In the genomic region with DNA sequence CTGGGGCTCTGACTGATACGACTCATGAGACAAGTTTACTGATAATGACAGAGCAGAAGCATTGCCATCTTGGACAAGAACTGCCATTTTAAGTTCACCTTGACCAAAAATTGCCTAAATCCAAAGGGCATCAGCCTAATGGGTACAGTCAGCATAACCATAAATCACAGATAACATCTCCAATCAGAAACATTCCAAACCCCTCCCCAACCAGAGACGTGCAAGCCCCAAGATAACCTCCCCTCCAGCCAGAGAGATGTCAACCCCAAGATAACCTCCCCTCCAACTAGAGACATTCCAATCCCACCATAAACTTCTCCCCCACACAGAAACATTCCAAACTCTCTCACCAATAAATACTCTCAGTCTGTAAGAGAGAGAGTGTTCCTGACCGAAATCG, we compare ENCODE assay signal across 37 cellular contexts. TPM values are rescaled to one million over a fixed set of nuclear protein-coding genes. Genes with fewer than 3 reads are reported as not detected.
"Had no signal": no experiment of that assay in that cellular context is flagged by ENCODE, and none has a peak within 500 bp of the region (broad histone marks: within the 10 kb centered on the region; RNA-seq: fewer than 3 reads in every experiment).

No MANE protein-coding gene starts in this region.

- FAIRE-seq: astrocyte, bronchial epithelial cell had no signal

- H3K36me3 Mint-ChIP-seq: activated naive CD4-positive, alpha-beta T cell treated with anti-CD3 and anti-CD28 coated beads, Interleukin-2, amount 10 ng/mL, durations not matched to agents 7 days and 5 days; activated naive CD4-positive, alpha-beta T cell treated with anti-CD3 and anti-CD28 coated beads, Interleukin-2, amount 50 U/mL, for 72 hours; activated naive CD8-positive, alpha-beta T cell treated with anti-CD3 and anti-CD28 coated beads, Interleukin-2, amount 10 ng/mL, durations not matched to agents 7 days and 5 days had no signal

- ATAC-seq: activated CD4-positive, CD25-positive, alpha-beta regulatory T cell treated with anti-CD3 and anti-CD28 coated beads, Interleukin-2, amount 50 U/mL, for 24 hours; activated CD8-positive, alpha-beta T cell treated with anti-CD3 and anti-CD28 coated beads for 36 hours; activated naive CD4-positive, alpha-beta T cell treated with anti-CD3 and anti-CD28 coated beads, Interleukin-2, amount 50 U/mL, for 72 hours; activated T-cell treated with anti-CD3 and anti-CD28 coated beads, Interleukin-2, amount 50 U/mL, for 72 hours; esophagus mucosa; foreskin keratinocyte; gastrocnemius medialis; heart right ventricle; T-helper 17 cell had no signal

- H3K27ac ChIP-seq: brain microvascular endothelial cell, coronary artery, dorsolateral prefrontal cortex, foreskin keratinocyte, gastrocnemius medialis, heart right ventricle, hepatocyte, WERI-Rb-1 had no signal

- H3K4me3 Mint-ChIP-seq: activated B cell treated with CpG ODN at 0.5 μM for 24 hours; activated CD8-positive, alpha-beta T cell treated with anti-CD3 and anti-CD28 coated beads for 36 hours; activated naive CD4-positive, alpha-beta T cell treated with anti-CD3 and anti-CD28 coated beads, Interleukin-2, amount 10 ng/mL, durations not matched to agents 7 days and 5 days; activated naive CD8-positive, alpha-beta T cell treated with anti-CD3 and anti-CD28 coated beads, Interleukin-2, amount 10 ng/mL, durations not matched to agents 7 days and 5 days; activated T-cell treated with anti-CD3 and anti-CD28 coated beads, Interleukin-2, amount 50 U/mL, for 24 hours; activated T-cell treated with anti-CD3 and anti-CD28 coated beads, Interleukin-2, amount 50 U/mL, for 72 hours; central memory CD8-positive, alpha-beta T cell; dendritic cell treated with granulocyte-macrophage colony-stimulating factor and Interleukin-4, amounts not matched to agents 40 ng/mL and 50 ng/mL, for 4 days; endodermal cell; T-helper 17 cell; T-helper 2 cell treated with Interferon-gamma antibody and Interleukin-4, amounts not matched to agents 5 μg/mL and 100 μg/mL, for 36 hours had no signal

- H3K4me1 Mint-ChIP-seq: activated B cell treated with CpG ODN at 0.5 μM for 24 hours; activated naive CD4-positive, alpha-beta T cell treated with anti-CD3 and anti-CD28 coated beads, Interleukin-2, amount 10 ng/mL, durations not matched to agents 7 days and 5 days; activated naive CD8-positive, alpha-beta T cell treated with anti-CD3 and anti-CD28 coated beads, Interleukin-2, amount 10 ng/mL, durations not matched to agents 7 days and 5 days; central memory CD8-positive, alpha-beta T cell; endodermal cell had no signal

- H3K9me3 ChIP-seq: gastrocnemius medialis, heart right ventricle had no signal

- H3K4me1 ChIP-seq: foreskin keratinocyte, gastrocnemius medialis had no signal

- H3K4me3 ChIP-seq: coronary artery, dorsolateral prefrontal cortex, gastrocnemius medialis, heart right ventricle, hepatocyte had no signal

- H3K36me3 ChIP-seq: brain microvascular endothelial cell, gastrocnemius medialis, heart right ventricle had no signal

- DNase-seq: activated B cell treated with CpG ODN at 0.5 μM for 24 hours; activated CD4-positive, alpha-beta T cell treated with anti-CD3 and anti-CD28 coated beads for 48 hours; activated CD4-positive, alpha-beta T cell treated with anti-CD3 and anti-CD28 coated beads, Interleukin-2, amount 50 U/mL, for 1 hour; activated CD4-positive, alpha-beta T cell treated with anti-CD3 and anti-CD28 coated beads, Interleukin-2, amount 50 U/mL, for 48 hours; activated CD8-positive, alpha-beta memory T cell treated with anti-CD3 and anti-CD28 coated beads for 24 hours; activated CD8-positive, alpha-beta memory T cell treated with anti-CD3 and anti-CD28 coated beads, Interleukin-2, amount 50 U/mL, for 4 hours; activated CD8-positive, alpha-beta T cell treated with anti-CD3 and anti-CD28 coated beads for 36 hours; activated gamma-delta T cell; activated naive CD4-positive, alpha-beta T cell; activated naive CD4-positive, alpha-beta T cell treated with anti-CD3 and anti-CD28 coated beads, Interleukin-2, amount 10 ng/mL, durations not matched to agents 7 days and 5 days; activated naive CD8-positive, alpha-beta T cell treated with anti-CD3 and anti-CD28 coated beads, Interleukin-2, amount 10 ng/mL, durations not matched to agents 7 days and 5 days; activated T-cell treated with anti-CD3 and anti-CD28 coated beads for 4 hours; activated T-cell treated with anti-CD3 and anti-CD28 coated beads, Interleukin-2, amount 50 U/mL, for 24 hours; activated T-cell treated with anti-CD3 and anti-CD28 coated beads, Interleukin-2, amount 50 U/mL, for 72 hours; amniotic stem cell; anterior cingulate cortex; brain microvascular endothelial cell; dorsolateral prefrontal cortex; effector memory CD4-positive, alpha-beta T cell; endodermal cell; foreskin keratinocyte; gastrocnemius medialis; glutamatergic neuron; heart right ventricle; T-helper 17 cell; T1000 had no signal

- H3K27me3 Mint-ChIP-seq: activated B cell treated with CpG ODN at 0.5 μM for 24 hours; activated CD8-positive, alpha-beta T cell treated with anti-CD3 and anti-CD28 coated beads for 36 hours; activated naive CD4-positive, alpha-beta T cell treated with anti-CD3 and anti-CD28 coated beads, Interleukin-2, amount 10 ng/mL, durations not matched to agents 7 days and 5 days; activated T-cell treated with anti-CD3 and anti-CD28 coated beads, Interleukin-2, amount 50 U/mL, for 24 hours; central memory CD8-positive, alpha-beta T cell; dendritic cell treated with granulocyte-macrophage colony-stimulating factor and Interleukin-4, amounts not matched to agents 40 ng/mL and 50 ng/mL, for 4 days; T-helper 17 cell had no signal

- H3K27ac Mint-ChIP-seq: activated B cell treated with CpG ODN at 0.5 μM for 24 hours; activated CD8-positive, alpha-beta T cell treated with anti-CD3 and anti-CD28 coated beads for 36 hours; activated naive CD4-positive, alpha-beta T cell treated with anti-CD3 and anti-CD28 coated beads, Interleukin-2, amount 10 ng/mL, durations not matched to agents 7 days and 5 days; activated naive CD8-positive, alpha-beta T cell treated with anti-CD3 and anti-CD28 coated beads, Interleukin-2, amount 10 ng/mL, durations not matched to agents 7 days and 5 days; activated T-cell treated with anti-CD3 and anti-CD28 coated beads, Interleukin-2, amount 50 U/mL, for 24 hours; activated T-cell treated with anti-CD3 and anti-CD28 coated beads, Interleukin-2, amount 50 U/mL, for 72 hours; dendritic cell treated with granulocyte-macrophage colony-stimulating factor and Interleukin-4, amounts not matched to agents 40 ng/mL and 50 ng/mL, for 4 days; endodermal cell; T-helper 17 cell; T-helper 2 cell treated with Interferon-gamma antibody and Interleukin-4, amounts not matched to agents 5 μg/mL and 100 μg/mL, for 36 hours had no signal

- H3K9me3 Mint-ChIP-seq: activated B cell treated with CpG ODN at 0.5 μM for 24 hours; activated CD8-positive, alpha-beta T cell treated with anti-CD3 and anti-CD28 coated beads for 36 hours; activated naive CD4-positive, alpha-beta T cell treated with anti-CD3 and anti-CD28 coated beads, Interleukin-2, amount 10 ng/mL, durations not matched to agents 7 days and 5 days; activated naive CD4-positive, alpha-beta T cell treated with anti-CD3 and anti-CD28 coated beads, Interleukin-2, amount 50 U/mL, for 72 hours; activated naive CD8-positive, alpha-beta T cell treated with anti-CD3 and anti-CD28 coated beads, Interleukin-2, amount 10 ng/mL, durations not matched to agents 7 days and 5 days; activated T-cell treated with anti-CD3 and anti-CD28 coated beads, Interleukin-2, amount 50 U/mL, for 24 hours; activated T-cell treated with anti-CD3 and anti-CD28 coated beads, Interleukin-2, amount 50 U/mL, for 72 hours; central memory CD8-positive, alpha-beta T cell; dendritic cell treated with granulocyte-macrophage colony-stimulating factor and Interleukin-4, amounts not matched to agents 40 ng/mL and 50 ng/mL, for 4 days; T-helper 2 cell treated with Interferon-gamma antibody and Interleukin-4, amounts not matched to agents 5 μg/mL and 100 μg/mL, for 36 hours had no signal

- H3K27me3 ChIP-seq: brain microvascular endothelial cell, dorsolateral prefrontal cortex, foreskin keratinocyte, gastrocnemius medialis, heart right ventricle, hepatocyte had no signal

RNA-seq across cellular contexts. Expression of gene GPLD1, which starts 10.5 kb away (rescaled TPM):
- polyA plus RNA-seq: foreskin keratinocyte had no signal
